In genomic region chr1:117366281-117366981, GRCh38 we compare ENCODE assay signal across 8 cellular contexts. TPM values are rescaled to one million over a fixed set of nuclear protein-coding genes. Genes with fewer than 3 reads are reported as not detected.
A peak's percentile ranks its signal among the peaks of the same experiment; 100 is the strongest.
DNase-seq lines count a peak whose midpoint lies in the region; ATAC-seq, FAIRE-seq and TF ChIP-seq lines count a peak whose summit lies in the region.

No MANE protein-coding gene starts in this region.

- peaks cover 4% of the 10 kb centered on the region for H3K36me3 Mint-ChIP-seq in activated CD4-positive, alpha-beta T cell treated with anti-CD3 and anti-CD28 coated beads, Interleukin-2, amount 10 ng/mL, durations not matched to agents 7 days and 5 days (ENCODE audit: low read depth)

- H3K4me3 ChIP-seq in A673 (ENCODE audit: low read depth, low read length, poor library complexity, severe bottlenecking) = peak overlapping the region; percentile 83
- peak overlapping the region; percentile 77 to 95 (median 88) for H3K4me3 ChIP-seq in HepG2 (replicated peaks in 1 of 3; ENCODE audit: insufficient read depth in 1 of 3, low read depth in 2 of 3, low read length in 3 of 3)

- intact Hi-C loops in A673 (cut with micrococcal nuclease; ENCODE audit: unreplicated experiment) = no loop called here
- intact Hi-C loops in HepG2 (cut with micrococcal nuclease; ENCODE audit: unreplicated experiment) = loop anchor here (10.0 kb wide), 1 partner anchor 242 kb away; the partner anchor contains the start of gene TRIM45

- no peaks in the 10 kb centered on the region for H3K9me3 Mint-ChIP-seq in activated CD4-positive, alpha-beta T cell treated with anti-CD3 and anti-CD28 coated beads, Interleukin-2, amount 10 ng/mL, durations not matched to agents 7 days and 5 days

- H3K9me3 ChIP-seq in A673 (ENCODE audit: low read depth, low read length, poor library complexity, severe bottlenecking) = no peaks in the 10 kb centered on the region
- no peaks in the 10 kb centered on the region for H3K9me3 ChIP-seq in HepG2 (ENCODE audit: low read length)

- peak overlapping the region; percentile 83 for H3K4me3 Mint-ChIP-seq in activated CD4-positive, alpha-beta T cell treated with anti-CD3 and anti-CD28 coated beads, Interleukin-2, amount 10 ng/mL, durations not matched to agents 7 days and 5 days

- peaks cover 4% of the 10 kb centered on the region; the same call in 1 of the 2 replicates for H4K20me1 ChIP-seq in HepG2 (ENCODE audit: insufficient read depth, low read length)

- peak overlapping the region; percentile 94 for H3K27ac Mint-ChIP-seq in activated CD4-positive, alpha-beta T cell treated with anti-CD3 and anti-CD28 coated beads, Interleukin-2, amount 10 ng/mL, durations not matched to agents 7 days and 5 days

- H3K9ac ChIP-seq in HepG2 (ENCODE audit: insufficient read depth, low read depth, low read length) = peak overlapping the region; percentile 96

- peaks cover 49% of the 10 kb centered on the region for H3K79me2 ChIP-seq in HepG2 (ENCODE audit: insufficient read depth, low read length)

- ATAC-seq in GM18517 (IDR thresholded peaks at IDR 0.05; ENCODE audit: unreplicated experiment) = peak; percentile 41
- ATAC-seq in HG02981 (IDR thresholded peaks at IDR 0.05; ENCODE audit: unreplicated experiment) = peak; percentile 41
- ATAC-seq in HepG2 = peak; percentile 73

- H3K27me3 Mint-ChIP-seq in activated CD4-positive, alpha-beta T cell treated with anti-CD3 and anti-CD28 coated beads, Interleukin-2, amount 10 ng/mL, durations not matched to agents 7 days and 5 days = no peaks in the 10 kb centered on the region

- TF ChIP-seq RAD21 in HepG2 (CRISPR knock-in tag; IDR thresholded peaks at IDR 0.05) = no peak

- CTCF ChIA-PET in A673 (lab: Charles Lee) (no interaction called here), HepG2 (lab: Yijun Ruan, JAX; ENCODE audit: low intra/inter-chr PET ratio, low total read pairs) (no interaction called here)
- CTCF ChIA-PET in activated CD4-positive, alpha-beta T cell treated with anti-CD3 and anti-CD28 coated beads, Interleukin-2, amount 10 ng/mL, durations not matched to agents 7 days and 5 days (lab: Charles Lee) = interaction anchor here (0.6 to 1.0 kb wide), 2 partner anchors 17 to 40 kb away, joined by 3 read pairs; no protein-coding TSS in a partner anchor

- in situ Hi-C loops in HepG2 (cut with HindIII; ENCODE audit: extremely low pct_ligation_motif_present, low pct_unique_long_range_greater_than_20kb) = no loop called here

- TF ChIP-seq CTCF in A673 (conservative IDR thresholded peaks at IDR 0.05; ENCODE audit: low read depth, low read length) = no peak
- peak; percentile 22; the same call in 1 of the 2 replicates for TF ChIP-seq CTCF in HepG2 (CRISPR knock-in tag; IDR thresholded peaks at IDR 0.05)

- peak overlapping the region; percentile 98 for H3K4me2 ChIP-seq in HepG2 (ENCODE audit: low read depth, low read length)

- no peak for FAIRE-seq in HepG2 (lab: Jason Lieb, UNC)

- H3K4me1 ChIP-seq in A673 (ENCODE audit: insufficient read depth, low read length, poor library complexity, severe bottlenecking) = peaks cover 14% of the 10 kb centered on the region
- peaks cover 22% of the 10 kb centered on the region for H3K4me1 ChIP-seq in HepG2 (ENCODE audit: insufficient read depth, low read length)

- H3K4me1 Mint-ChIP-seq in activated CD4-positive, alpha-beta T cell treated with anti-CD3 and anti-CD28 coated beads, Interleukin-2, amount 10 ng/mL, durations not matched to agents 7 days and 5 days = peaks cover 40% of the 10 kb centered on the region

- BruUV-seq in A673 (replicated peaks; lab: Mats Ljungman, UMichigan) = TSS peak; percentile 84
- TSS peak; percentile 90 for BruUV-seq in HepG2 (replicated peaks; lab: Mats Ljungman, UMichigan)

- H3K27me3 ChIP-seq in A673 (replicated peaks; ENCODE audit: insufficient read depth, low read depth, low read length, poor library complexity) (no peaks in the 10 kb centered on the region), HepG2 (ENCODE audit: control insufficient read depth in 1 of 2, insufficient read depth in 2 of 2, low read length in 2 of 2) (no peaks in the 10 kb centered on the region; a peak in 1 of 5 replicates)

- TF ChIP-seq POLR2A in HepG2 (IDR thresholded peaks at IDR 0.05; ENCODE audit: insufficient read depth in 1 of 2, low read depth in 2 of 2, low read length in 2 of 2) = peak; percentile 50 to 72; a peak in 3 of 4 replicates

- DNase-seq in A673 (ENCODE audit: low spot score) (peak; percentile 79), NCI-H2196 (lab: John Stamatoyannopoulos, UW; ENCODE audit: unreplicated experiment) (peak; percentile 81), dedifferentiated amniotic fluid mesenchymal stem cell (ENCODE audit: extremely low spot score) (peak; percentile 59), HepG2 (ENCODE audit: low spot score) (peak; percentile 44)
- DNase-seq in activated CD4-positive, alpha-beta T cell treated with anti-CD3 and anti-CD28 coated beads, Interleukin-2, amount 10 ng/mL, durations not matched to agents 7 days and 5 days = peak; percentile 76
- DNase-seq in stimulated activated CD4-positive, alpha-beta T cell treated with anti-CD3 and anti-CD28 coated beads, Interleukin-2, amount 100 ng/mL, for 4 hours (ENCODE audit: low read depth) = peak; percentile 67

- 0% methylated on average over 14 of the region's 63 CpGs for WGBS in HepG2 (ENCODE audit: low lambda C conversion rate)

- TF ChIP-seq EP300 in HepG2 (IDR thresholded peaks at IDR 0.05; ENCODE audit: low read depth in 2 of 2, low read length in 2 of 2) (no peak), HepG2 (CRISPR knock-in tag; IDR thresholded peaks at IDR 0.05; ENCODE audit: borderline replicate concordance) (no peak)

- POLR2A ChIA-PET in A673 (lab: Charles Lee; ENCODE audit: low non-redundant PET) = no interaction called here
- POLR2A ChIA-PET in activated CD4-positive, alpha-beta T cell treated with anti-CD3 and anti-CD28 coated beads, Interleukin-2, amount 10 ng/mL, durations not matched to agents 7 days and 5 days (lab: Charles Lee) = interaction anchor here (0.5 to 0.6 kb wide), 2 partner anchors 29 to 88 kb away, joined by 3 read pairs; no protein-coding TSS in a partner anchor
- POLR2A ChIA-PET in HepG2 (lab: Yijun Ruan, JAX) = interaction anchor here (1.3 kb wide), 1 partner anchor 25 kb away, joined by 3 read pairs; no protein-coding TSS in a partner anchor

- no peaks in the 10 kb centered on the region for H3K36me3 ChIP-seq in A673 (ENCODE audit: insufficient read depth, low read length, poor library complexity, severe bottlenecking)
- H3K36me3 ChIP-seq in HepG2 (replicated peaks in 1 of 2; ENCODE audit: control insufficient read depth in 1 of 2, insufficient read depth in 2 of 2, low read length in 2 of 2) = no peaks in the 10 kb centered on the region

- H3K27ac ChIP-seq in A673 (ENCODE audit: low read depth, low read length, poor library complexity, severe bottlenecking) (peak overlapping the region; percentile 87), HepG2 (ENCODE audit: extremely low read length, insufficient read depth, low read length) (peak overlapping the region; percentile 95)

- peak overlapping the region; percentile 76 for H2AFZ ChIP-seq in HepG2 (ENCODE audit: low read length)

TF ChIP-seq in HepG2, 621 proteins besides CTCF, POLR2A, EP300 and RAD21 (continues in another document):
- no peak for TF ChIP-seq ZNF430 (CRISPR knock-in tag; IDR thresholded peaks at IDR 0.05)
- TF ChIP-seq, protein P1, sequence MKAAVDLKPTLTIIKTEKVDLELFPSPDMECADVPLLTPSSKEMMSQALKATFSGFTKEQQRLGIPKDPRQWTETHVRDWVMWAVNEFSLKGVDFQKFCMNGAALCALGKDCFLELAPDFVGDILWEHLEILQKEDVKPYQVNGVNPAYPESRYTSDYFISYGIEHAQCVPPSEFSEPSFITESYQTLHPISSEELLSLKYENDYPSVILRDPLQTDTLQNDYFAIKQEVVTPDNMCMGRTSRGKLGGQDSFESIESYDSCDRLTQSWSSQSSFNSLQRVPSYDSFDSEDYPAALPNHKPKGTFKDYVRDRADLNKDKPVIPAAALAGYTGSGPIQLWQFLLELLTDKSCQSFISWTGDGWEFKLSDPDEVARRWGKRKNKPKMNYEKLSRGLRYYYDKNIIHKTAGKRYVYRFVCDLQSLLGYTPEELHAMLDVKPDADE (CRISPR knock-in tag; IDR thresholded peaks at IDR 0.05) = no peak
- no peak for TF ChIP-seq NFRKB (IDR thresholded peaks at IDR 0.05)

RNA-seq across cellular contexts. Expression of gene MAN1A2, which starts 0.8 kb away (rescaled TPM):
- total RNA-seq in A673 (2021) (27.4 and 31.8 TPM in 2 replicates), HepG2 (2016; rRNA removed; fragmentation: Illumina TruSeq; extraction: Trizol) (19.9 and 20.4 TPM in 2 replicates)
- total RNA-seq in activated CD4-positive, alpha-beta T cell treated with anti-CD3 and anti-CD28 coated beads, Interleukin-2, amount 10 ng/mL, durations not matched to agents 7 days and 5 days = 10 to 100 TPM; 35.0 to 38.8 TPM
- 70.9 and 83.5 TPM in 2 replicates for total RNA-seq in HepG2 (2016; cell fraction: cytosol; rRNA removed; fragmentation: Illumina TruSeq; extraction: Trizol; ENCODE audit: low read depth)
- total RNA-seq in HepG2 (2016; cell fraction: insoluble cytoplasmic fraction; rRNA removed; fragmentation: Illumina TruSeq; extraction: Trizol) = 20.4 and 21.4 TPM in 2 replicates
- 19.7 and 24.0 TPM in 2 replicates for total RNA-seq in HepG2 (2016; cell fraction: membrane; rRNA removed; fragmentation: Illumina TruSeq; extraction: Trizol)
- 29.0 and 31.6 TPM in 2 replicates for total RNA-seq in HepG2 (2016; cell fraction: nucleus; rRNA removed; fragmentation: Illumina TruSeq; extraction: Trizol)
- polyA plus RNA-seq in HepG2 (2011; rRNA removed) = 5.9 and 8.0 TPM in 2 replicates
- polyA plus RNA-seq in HepG2 (2011; cell fraction: cytosol; rRNA removed) = 4.1 and 7.5 TPM in 2 replicates
- 4.1 and 5.5 TPM in 2 replicates for polyA plus RNA-seq in HepG2 (2011; cell fraction: nucleus; rRNA removed)
- polyA plus RNA-seq in HepG2 (2012) = 10.6 and 11.8 TPM in 2 replicates
- polyA plus RNA-seq in HepG2 (2016; cell fraction: cytosol; fragmentation: Illumina TruSeq; extraction: Trizol; ENCODE audit: low read depth) = 0.53 and 0.55 TPM in 2 replicates
- 9.5 and 11.9 TPM in 2 replicates for polyA plus RNA-seq in HepG2 (2016; cell fraction: insoluble cytoplasmic fraction; fragmentation: Illumina TruSeq; extraction: Trizol; ENCODE audit: low read depth)
- 2.1 and 2.2 TPM in 2 replicates for polyA plus RNA-seq in HepG2 (2016; cell fraction: membrane; fragmentation: Illumina TruSeq; extraction: Trizol; ENCODE audit: low read depth)
- 13.4 and 14.6 TPM in 2 replicates for polyA plus RNA-seq in HepG2 (2016; cell fraction: nucleus; fragmentation: Illumina TruSeq; extraction: Trizol; ENCODE audit: insufficient read depth, low read depth)
- 15.3 and 28.3 TPM in 2 replicates for polyA minus RNA-seq in HepG2 (2011; rRNA and poly(A)+ RNA removed; ENCODE audit: low replicate concordance)
- polyA minus RNA-seq in HepG2 (2011; cell fraction: cytosol; rRNA and poly(A)+ RNA removed) = 11.2 and 12.8 TPM in 2 replicates
- 43.8 and 47.1 TPM in 2 replicates for polyA minus RNA-seq in HepG2 (2011; cell fraction: nucleus; rRNA and poly(A)+ RNA removed)

Comparison
In these comparisons a context has a peak if more than half of its experiments do, and no peak if none do; other contexts are left out.
1. Peak in every context shown above with its lines: DNase-seq, ATAC-seq, H3K4me3 ChIP-seq and H3K27ac ChIP-seq.